Comparison of ENCODE assay signal across 21 cellular contexts in genomic region chr20:5667703-5668528, GRCh38. TPM values are rescaled to one million over a fixed set of nuclear protein-coding genes. Genes with fewer than 3 reads are reported as not detected.
A peak's percentile ranks its signal among the peaks of the same experiment; 100 is the strongest.
DNase-seq lines count a peak whose midpoint lies in the region; ATAC-seq, FAIRE-seq and TF ChIP-seq lines count a peak whose summit lies in the region.
"Had no signal": no experiment of that assay in that cellular context is flagged by ENCODE, and none has a peak within 500 bp of the region (broad histone marks: within the 10 kb centered on the region; RNA-seq: fewer than 3 reads in every experiment).

No MANE protein-coding gene starts in this region.

- CTCF ChIA-PET in T-cell (lab: Charles Lee) = no interaction called here

- intact Hi-C loops in dorsolateral prefrontal cortex (cut with DNase I) = no loop called here

- H3K9me3 ChIP-seq in BLaER1 treated with 17β-estradiol and CSF1 and Interleukin-3, amounts not matched to agents 10 nM and 100 nM (replicated peaks in 1 of 11) = peaks cover 0 to 13% (median 5%) of the 10 kb centered on the region in 11 experiments; a peak in 7 of 22 replicates
- no peaks in the 10 kb centered on the region for H3K9me3 ChIP-seq in GM23248 (ENCODE audit: low read depth)
- no peaks in the 10 kb centered on the region for H3K9me3 ChIP-seq in keratinocyte (ENCODE audit: control insufficient read depth, low read depth, low read length)
- H3K9me3 ChIP-seq: SJCRH30 had no signal

- 12 to 13% methylated on average over 4 of the region's 4 CpGs for WGBS in GM23248 (ENCODE audit: low coverage in 1 of 2, low lambda C conversion rate in 2 of 2, missing lambda C conversion rate in 2 of 2), 2 experiments

- H3K9me2 ChIP-seq in GM23248 (ENCODE audit: insufficient read depth) = no peaks in the 10 kb centered on the region

- in situ Hi-C loops in GM23248 (cut with MboI) = no loop called here

- no peak for ATAC-seq in T-cell (replicated peaks in 1 of 4)

- POLR2A ChIA-PET in T-cell (lab: Charles Lee) = no interaction called here

- H3K27ac Mint-ChIP-seq in T-cell = no peak overlapping the region
- H3K27ac Mint-ChIP-seq: H9 had no signal

- DNase-seq in GM23248 (peak; percentile 9), OCI-M1 (lab: John Stamatoyannopoulos, UW) (peak; percentile 45), keratinocyte (ENCODE audit: low read depth, low spot score) (no peak), dorsolateral prefrontal cortex (no peak), NCI-H2107 treated with DMSO at 0.1 percent for 48 hours (lab: John Stamatoyannopoulos, UW; ENCODE audit: unreplicated experiment) (no peak), T-cell (no peak), NCI-H748 treated with DMSO at 0.1 percent for 48 hours (lab: John Stamatoyannopoulos, UW) (no peak)
- DNase-seq: activated CD4-positive, alpha-beta T cell treated with anti-CD3 and anti-CD28 coated beads for 1 hour; activated effector memory CD4-positive, alpha-beta T cell treated with Interleukin-2 at 50 U/mL for 16 hours; CD8-positive, alpha-beta memory T cell; DND-41; H9; kidney; NCI-H1930; NCI-H510A treated with DMSO at 0.1 percent for 48 hours; SJCRH30; stimulated activated naive B cell treated with anti-CD40 and anti-IgM and Interleukin-4, amounts not matched to agents 10 μg/mL and 1 μg/mL and 100 μg/mL, for 72 hours; trophoblast cell had no signal

- peak overlapping the region; percentile 17 to 71 (median 38); a peak in 21 of 22 replicates for H3K4me2 ChIP-seq in BLaER1 treated with 17β-estradiol and CSF1 and Interleukin-3, amounts not matched to agents 10 nM and 100 nM
- no peak overlapping the region for H3K4me2 ChIP-seq in GM23248 (ENCODE audit: unreplicated experiment)
- H3K4me2 ChIP-seq in keratinocyte (ENCODE audit: control insufficient read depth, extremely low read depth, insufficient read depth, low read depth, low read length) = peak overlapping the region; percentile 45

- H3K9me1 ChIP-seq in keratinocyte (ENCODE audit: control insufficient read depth, extremely low read depth, insufficient read depth, low read length) = no peaks in the 10 kb centered on the region

- no peaks in the 10 kb centered on the region for H4K20me1 ChIP-seq in BLaER1 treated with 17β-estradiol and CSF1 and Interleukin-3, amounts not matched to agents 10 nM and 100 nM
- H4K20me1 ChIP-seq in GM23248 (ENCODE audit: insufficient read depth) (no peaks in the 10 kb centered on the region), keratinocyte (ENCODE audit: control insufficient read depth, extremely low read depth, insufficient read depth, low read length) (no peaks in the 10 kb centered on the region)

- H3K79me2 ChIP-seq in GM23248 (ENCODE audit: insufficient read depth) (no peaks in the 10 kb centered on the region), keratinocyte (ENCODE audit: control insufficient read depth, insufficient read depth, low read length) (no peaks in the 10 kb centered on the region)

- H3K27ac ChIP-seq in BLaER1 treated with 17β-estradiol and CSF1 and Interleukin-3, amounts not matched to agents 10 nM and 100 nM = peak overlapping the region in 2 of 11 experiments; percentile 4 to 27; a peak in 2 of 22 replicates
- no peak overlapping the region for H3K27ac ChIP-seq in GM23248
- peak overlapping the region; percentile 8 for H3K27ac ChIP-seq in keratinocyte (ENCODE audit: control insufficient read depth, insufficient read depth, low read length)
- H3K27ac ChIP-seq in dorsolateral prefrontal cortex = no peak overlapping the region
- H3K27ac ChIP-seq: cardiac muscle cell, SJCRH30 had no signal

- no peak overlapping the region for H3K9ac ChIP-seq in BLaER1 treated with 17β-estradiol and CSF1 and Interleukin-3, amounts not matched to agents 10 nM and 100 nM
- H3K9ac ChIP-seq in GM23248 (no peak overlapping the region), keratinocyte (ENCODE audit: control insufficient read depth, extremely low read depth, insufficient read depth, low read length) (no peak overlapping the region)

- H3K27me3 Mint-ChIP-seq in T-cell = no peaks in the 10 kb centered on the region
- H3K27me3 Mint-ChIP-seq: stimulated activated naive B cell treated with anti-CD40 and anti-IgM and Interleukin-4, amounts not matched to agents 10 μg/mL and 1 μg/mL and 100 μg/mL, for 72 hours had no signal

- no peak overlapping the region for H3K4me3 ChIP-seq in BLaER1 treated with 17β-estradiol and CSF1 and Interleukin-3, amounts not matched to agents 10 nM and 100 nM
- H3K4me3 ChIP-seq in GM23248 (no peak overlapping the region), keratinocyte (ENCODE audit: control insufficient read depth in 2 of 3, extremely low read depth in 1 of 3, insufficient read depth in 2 of 3, low read depth in 1 of 3, low read length in 3 of 3) (no peak overlapping the region), dorsolateral prefrontal cortex (no peak overlapping the region)
- H3K4me3 ChIP-seq: cardiac muscle cell, SJCRH30 had no signal

- H3F3A ChIP-seq in GM23248 (ENCODE audit: insufficient read depth) = no peaks in the 10 kb centered on the region

- no peak overlapping the region for H2AFZ ChIP-seq in GM23248
- no peak overlapping the region for H2AFZ ChIP-seq in keratinocyte (ENCODE audit: control insufficient read depth, low read length)

- dilution Hi-C loops in keratinocyte (cut with MboI; ENCODE audit: extremely low pct_ligation_motif_present, low sequenced_read_pairs) = no loop called here

- H3K4me1 Mint-ChIP-seq in T-cell = peaks cover 0 to 5% (median under 1%) of the 10 kb centered on the region in 3 donors
- H3K4me1 Mint-ChIP-seq: CD8-positive, alpha-beta memory T cell; H9 had no signal

- FAIRE-seq in keratinocyte (lab: Jason Lieb, UNC) = no peak
- FAIRE-seq: HTR-8/SVneo, kidney had no signal

- H3K9me3 Mint-ChIP-seq in T-cell = no peaks in the 10 kb centered on the region
- H3K9me3 Mint-ChIP-seq: CD8-positive, alpha-beta memory T cell; H9; stimulated activated naive B cell treated with anti-CD40 and anti-IgM and Interleukin-4, amounts not matched to agents 10 μg/mL and 1 μg/mL and 100 μg/mL, for 72 hours had no signal

- no peaks in the 10 kb centered on the region for H3K27me3 ChIP-seq in BLaER1 treated with 17β-estradiol and CSF1 and Interleukin-3, amounts not matched to agents 10 nM and 100 nM
- H3K27me3 ChIP-seq in GM23248 (replicated peaks; ENCODE audit: insufficient read depth) = 0 out of 2 replicates have a peak, but pooled peaks cover 9% of the 10 kb centered on the region
- H3K27me3 ChIP-seq in keratinocyte (ENCODE audit: control insufficient read depth, extremely low read depth, insufficient read depth, low read length) = no peaks in the 10 kb centered on the region
- H3K27me3 ChIP-seq in dorsolateral prefrontal cortex = no peaks in the 10 kb centered on the region
- H3K27me3 ChIP-seq: cardiac muscle cell, SJCRH30 had no signal

- H3K4me1 ChIP-seq in BLaER1 treated with 17β-estradiol and CSF1 and Interleukin-3, amounts not matched to agents 10 nM and 100 nM = peaks cover 27 to 49% (median 37%) of the 10 kb centered on the region in 10 experiments
- H3K4me1 ChIP-seq in GM23248 (ENCODE audit: insufficient read depth) (no peaks in the 10 kb centered on the region), keratinocyte (ENCODE audit: control insufficient read depth, extremely low read depth, insufficient read depth, low read length) (peaks cover 12% of the 10 kb centered on the region)
- H3K4me1 ChIP-seq: SJCRH30 had no signal

- no peaks in the 10 kb centered on the region for H3K36me3 Mint-ChIP-seq in T-cell
- H3K36me3 Mint-ChIP-seq: CD8-positive, alpha-beta memory T cell had no signal

- no peak overlapping the region for H3K4me3 Mint-ChIP-seq in T-cell
- H3K4me3 Mint-ChIP-seq: CD8-positive, alpha-beta memory T cell; H9 had no signal

- no peak for TF ChIP-seq CTCF in keratinocyte (optimal IDR thresholded peaks at IDR 0.05 in 1 of 3, IDR thresholded peaks at IDR 0.05 in 1 of 3, conservative IDR thresholded peaks at IDR 0.05 in 1 of 3; ENCODE audit: extremely low read depth in 1 of 3, insufficient read depth in 2 of 3, low read length in 3 of 3)
- no peak for TF ChIP-seq CTCF in dorsolateral prefrontal cortex (IDR thresholded peaks at IDR 0.05 in 54 of 56, conservative IDR thresholded peaks at IDR 0.05 in 2 of 56; ENCODE audit: low read depth in 1 of 56, partially characterized antibody in 56 of 56)

- H3K36me3 ChIP-seq in BLaER1 treated with 17β-estradiol and CSF1 and Interleukin-3, amounts not matched to agents 10 nM and 100 nM = no peaks in the 10 kb centered on the region
- H3K36me3 ChIP-seq in GM23248 (ENCODE audit: low read depth) = no peaks in the 10 kb centered on the region
- H3K36me3 ChIP-seq in keratinocyte (ENCODE audit: control insufficient read depth in 2 of 2, extremely low read depth in 1 of 2, insufficient read depth in 2 of 2, low read length in 2 of 2) = no peaks in the 10 kb centered on the region
- H3K36me3 ChIP-seq: cardiac muscle cell, SJCRH30 had no signal

RNA-seq across cellular contexts. Expression of gene GPCPD1, which starts 57.1 kb away (rescaled TPM):
- total RNA-seq in GM23248 (2014; rRNA removed; shearing (Covaris generic)) = 20.9 and 29.7 TPM in 2 replicates
- polyA plus RNA-seq in GM23248 (2016; fragmentation: Nextera tagmentation; extraction: Ambion mirVana) = 21.4 and 24.5 TPM in 2 replicates
- 6.5 to 23.4 TPM (median 17.7 TPM) in 3 replicates for polyA plus RNA-seq in keratinocyte
- 45.1 TPM for polyA plus RNA-seq in keratinocyte (2011; ENCODE audit: low read depth)
- polyA plus RNA-seq in keratinocyte (2011; cell fraction: cytosol; rRNA removed) = 6.9 and 12.9 TPM in 2 replicates
- polyA plus RNA-seq in keratinocyte (2011; cell fraction: nucleus; rRNA removed) = 22.7 and 28.5 TPM in 2 replicates
- 7.1 and 19.9 TPM in 2 replicates for polyA plus RNA-seq in keratinocyte (2012; ENCODE audit: low replicate concordance)
- 7.6 to 11.9 TPM (median 7.7 TPM) in 3 replicates for polyA minus RNA-seq in keratinocyte
- 5.4 TPM for polyA minus RNA-seq in keratinocyte (2011; cell fraction: cytosol; rRNA and poly(A)+ RNA removed)
- 10.9 and 20.9 TPM in 2 replicates for polyA minus RNA-seq in keratinocyte (2011; cell fraction: nucleus; rRNA and poly(A)+ RNA removed)
- 10 to 100 TPM; 16.8 to 66.9 (median 33.2) TPM for total RNA-seq in dorsolateral prefrontal cortex
- 100 to 1,000 TPM in 2 of 5 donors, 10 to 100 TPM in 3; 48.8 to 104 (median 57.4) TPM for total RNA-seq in T-cell

Comparison
In these comparisons a context has a peak if more than half of its experiments do, and no peak if none do; other contexts are left out.
1. DNase-seq: peak in GM23248 (single experiment) and OCI-M1 (single experiment); none in keratinocyte (single experiment), dorsolateral prefrontal cortex (0 of 10), NCI-H2107 treated with DMSO at 0.1 percent for 48 hours (single experiment), T-cell (0 of 34) and NCI-H748 treated with DMSO at 0.1 percent for 48 hours (single experiment).